In the genomic region with DNA sequence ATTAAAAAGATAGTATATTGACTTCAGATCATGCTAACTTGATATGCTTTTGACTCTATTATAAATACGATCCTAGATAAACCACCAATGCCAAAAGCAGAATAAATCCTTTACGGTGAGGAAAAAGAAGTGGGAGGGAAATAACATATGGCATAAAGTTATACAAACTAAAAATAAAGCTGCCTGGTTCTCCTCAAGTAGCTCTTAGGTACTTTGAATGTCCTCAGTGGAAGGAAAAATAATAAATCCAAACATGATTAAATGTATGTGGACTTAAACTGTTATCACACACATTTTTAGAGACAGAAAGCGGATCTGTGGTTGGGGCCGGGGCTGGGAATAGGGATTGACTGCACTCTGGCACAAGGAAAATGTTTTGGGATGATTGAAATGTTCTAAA, we compare ENCODE assay signal across 18 cellular contexts. TPM values are rescaled to one million over a fixed set of nuclear protein-coding genes. Genes with fewer than 3 reads are reported as not detected.
DNase-seq lines count a peak whose midpoint lies in the region; ATAC-seq and TF ChIP-seq lines count a peak whose summit lies in the region.
"Had no signal": no experiment of that assay in that cellular context is flagged by ENCODE, and none has a peak within 500 bp of the region (broad histone marks: within the 10 kb centered on the region; RNA-seq: fewer than 3 reads in every experiment).

No MANE protein-coding gene starts in this region.

- H3K4me1 ChIP-seq in DOHH2 (ENCODE audit: control insufficient read depth, low read length) (peaks cover 96% of the 10 kb centered on the region), neutrophil (ENCODE audit: control insufficient read depth in 1 of 2, insufficient read depth in 1 of 2, low read depth in 1 of 2, low read length in 1 of 2) (peaks cover 76 to 84% of the 10 kb centered on the region in 2 experiments), testis (peaks cover 5% of the 10 kb centered on the region), Caco-2 (no peaks in the 10 kb centered on the region)
- H3K4me1 ChIP-seq: A549 had no signal

- no peaks in the 10 kb centered on the region for H3K36me3 Mint-ChIP-seq in brain
- no peaks in the 10 kb centered on the region for H3K36me3 Mint-ChIP-seq in Caco-2 (ENCODE audit: insufficient read depth, unreplicated experiment)

- TF ChIP-seq CTCF in DOHH2 (IDR thresholded peaks at IDR 0.05; ENCODE audit: low read depth, low read length, poor library complexity, severe bottlenecking) = no peak
- TF ChIP-seq CTCF in brain (conservative IDR thresholded peaks at IDR 0.05) = no peak
- no peak for TF ChIP-seq CTCF in neutrophil (IDR thresholded peaks at IDR 0.05)
- no peak for TF ChIP-seq CTCF in testis (IDR thresholded peaks at IDR 0.05)
- TF ChIP-seq CTCF in Caco-2 (IDR thresholded peaks at IDR 0.05; ENCODE audit: insufficient read depth in 1 of 2, low read depth in 1 of 2, low read length in 1 of 2, severe bottlenecking in 1 of 2, unreplicated experiment in 1 of 2) = no peak

- H3K4me3 Mint-ChIP-seq in brain = no peak overlapping the region
- H3K4me3 Mint-ChIP-seq in Caco-2 (ENCODE audit: unreplicated experiment) = no peak overlapping the region
- H3K4me3 Mint-ChIP-seq: CD8-positive, alpha-beta memory T cell had no signal

- H3K4me3 ChIP-seq in DOHH2 (ENCODE audit: low read length) (no peak overlapping the region), neutrophil (ENCODE audit: low read depth in 1 of 2, low read length in 1 of 2) (peak overlapping the region in 1 of 2 experiments; percentile 46), testis (no peak overlapping the region), Caco-2 (ENCODE audit: low read depth, low read length) (no peak overlapping the region)
- H3K4me3 ChIP-seq: A549, BLaER1 had no signal

- H3K27ac ChIP-seq in DOHH2 (ENCODE audit: low read depth, low read length) = peak overlapping the region; percentile 62
- H3K27ac ChIP-seq in neutrophil = peak overlapping the region; percentile 87
- peak overlapping the region; percentile 76 to 88 for H3K27ac ChIP-seq in testis
- H3K27ac ChIP-seq: A549 had no signal

- BruUV-seq in Caco-2 (replicated peaks; lab: Mats Ljungman, UMichigan) = no TSS peak

- ATAC-seq in GM21447 (IDR thresholded peaks at IDR 0.05; ENCODE audit: unreplicated experiment) = no peak

- intact Hi-C loops in testis (cut with DNase I; ENCODE audit: low total_unique reads) (no loop called here), Caco-2 (cut with micrococcal nuclease; ENCODE audit: unreplicated experiment) (no loop called here)

- no peak for TF ChIP-seq POLR2A in testis (IDR thresholded peaks at IDR 0.05)

- H3K36me3 ChIP-seq in DOHH2 (ENCODE audit: control insufficient read depth, low read length) (peaks cover 72% of the 10 kb centered on the region), neutrophil (no peaks in the 10 kb centered on the region), testis (ENCODE audit: low read depth, missing control alignments) (no peaks in the 10 kb centered on the region), Caco-2 (ENCODE audit: control insufficient read depth, insufficient read depth, low read length) (no peaks in the 10 kb centered on the region)
- H3K36me3 ChIP-seq: BLaER1 had no signal

- H3K27me3 ChIP-seq in DOHH2 (ENCODE audit: control insufficient read depth, low read length) (no peaks in the 10 kb centered on the region), neutrophil (no peaks in the 10 kb centered on the region), testis (no peaks in the 10 kb centered on the region), Caco-2 (replicated peaks; ENCODE audit: control insufficient read depth, insufficient read depth, low read length) (no peaks in the 10 kb centered on the region)
- H3K27me3 ChIP-seq: BLaER1 had no signal

- DNase-seq in testis (no peak), Caco-2 (no peak), OCI-M1 (lab: John Stamatoyannopoulos, UW) (no peak)
- DNase-seq: CD8-positive, alpha-beta memory T cell; DMS79; KG1; NCI-H1417; NCI-H187; NCI-H2227 treated with DMSO at 0.1 percent for 48 hours; NCI-H510A treated with DMSO at 0.1 percent for 48 hours; NCI-H774; SHP77 treated with DMSO at 0.1 percent for 48 hours had no signal

- 56 to 64% methylated on average over 4 of the region's 4 CpGs for WGBS in testis, 2 donors

- H3K79me2 ChIP-seq in DOHH2 (ENCODE audit: control insufficient read depth, low read length) = peaks cover 100% of the 10 kb centered on the region

- no peaks in the 10 kb centered on the region for H4K20me1 ChIP-seq in DOHH2 (ENCODE audit: control insufficient read depth, insufficient read depth, low read depth, low read length)
- H4K20me1 ChIP-seq: BLaER1 had no signal

- peaks cover 19% of the 10 kb centered on the region for H3F3A ChIP-seq in DOHH2 (ENCODE audit: control insufficient read depth, insufficient read depth)

- H3K9me3 Mint-ChIP-seq in brain = peaks cover 0 to 3% (median 0%) of the 10 kb centered on the region in 5 experiments
- no peaks in the 10 kb centered on the region for H3K9me3 Mint-ChIP-seq in Caco-2 (ENCODE audit: unreplicated experiment)

- H3K27me3 Mint-ChIP-seq in brain (no peaks in the 10 kb centered on the region), Caco-2 (ENCODE audit: insufficient read depth, unreplicated experiment) (no peaks in the 10 kb centered on the region)

- H3K4me1 Mint-ChIP-seq in brain (peaks cover 15% of the 10 kb centered on the region), Caco-2 (ENCODE audit: low read depth, unreplicated experiment) (no peaks in the 10 kb centered on the region)

- H3K4me2 ChIP-seq in DOHH2 (ENCODE audit: low read length) = no peak overlapping the region
- H3K4me2 ChIP-seq: A549 had no signal

- H3K9me2 ChIP-seq in DOHH2 (replicated peaks; ENCODE audit: control insufficient read depth, low read length) = no peaks in the 10 kb centered on the region

- H3K9me3 ChIP-seq in DOHH2 (ENCODE audit: control insufficient read depth, insufficient read depth, low read length) (no peaks in the 10 kb centered on the region), neutrophil (no peaks in the 10 kb centered on the region), testis (no peaks in the 10 kb centered on the region), Caco-2 (no peaks in the 10 kb centered on the region)

- H3K27ac Mint-ChIP-seq in brain (peak overlapping the region in 4 of 5 experiments; percentile 20 to 47 (median 34)), Caco-2 (ENCODE audit: unreplicated experiment) (no peak overlapping the region)

- POLR2A ChIA-PET in Caco-2 (lab: Charles Lee) = no interaction called here

- CTCF ChIA-PET in Caco-2 (lab: Charles Lee) = no interaction called here

RNA-seq across cellular contexts. Expression of gene EEPD1, which starts 23.6 kb away (rescaled TPM):
- 10.7 TPM for polyA plus RNA-seq in brain (ENCODE audit: insufficient read depth, low read depth, low replicate concordance)
- 10 to 100 TPM; 10.2 to 10.9 TPM for total RNA-seq in testis
- polyA plus RNA-seq in testis (ENCODE audit: insufficient read depth, low read depth, low replicate concordance) = 11.8 TPM
- total RNA-seq in Caco-2 (2022) = 1.8 and 2.1 TPM in 2 replicates
